29 cellular contexts compared by ENCODE assay signal in the genomic region with DNA sequence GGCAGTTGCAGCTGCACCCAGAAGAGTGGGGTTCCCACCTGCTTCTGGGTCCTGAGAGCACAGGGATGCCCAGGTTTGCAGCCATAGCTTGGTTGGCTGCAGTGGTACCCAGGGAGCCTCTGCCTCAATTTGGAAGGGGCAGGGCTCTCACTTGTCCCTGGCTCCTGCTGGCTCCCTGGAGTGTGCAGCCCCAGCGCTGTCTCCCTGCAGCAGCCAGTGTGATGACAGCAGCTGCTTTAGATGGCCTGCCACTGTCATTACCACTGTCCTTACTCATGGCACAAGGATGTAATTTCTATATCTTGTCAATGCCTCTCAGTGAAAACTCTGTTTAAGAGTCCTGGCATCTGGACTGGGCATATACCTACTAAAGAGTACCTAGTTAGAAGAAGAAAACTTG.
"Had no signal": no experiment of that assay in that cellular context is flagged by ENCODE, and none has a peak within 500 bp of the region (broad histone marks: within the 10 kb centered on the region; RNA-seq: fewer than 3 reads in every experiment).

No MANE protein-coding gene starts in this region.

- H3K36me3 ChIP-seq: ascending aorta, breast epithelium, cardiac muscle cell, colonic mucosa, esophagus squamous epithelium, gastroesophageal sphincter had no signal

- H3K4me1 Mint-ChIP-seq: activated CD4-positive, alpha-beta T cell treated with anti-CD3 and anti-CD28 coated beads, Interleukin-2, amount 10 ng/mL, durations not matched to agents 24 days and 14 days; activated CD8-positive, alpha-beta memory T cell treated with anti-CD3 and anti-CD28 coated beads, Interleukin-2, amount 10 ng/mL, durations not matched to agents 7 days and 5 days; activated naive CD4-positive, alpha-beta T cell treated with anti-CD3 and anti-CD28 coated beads, Interleukin-2, amount 10 ng/mL, durations not matched to agents 7 days and 5 days; activated naive CD8-positive, alpha-beta T cell treated with anti-CD3 and anti-CD28 coated beads, Interleukin-2, amount 10 ng/mL, durations not matched to agents 7 days and 5 days had no signal

- H3K9me3 ChIP-seq: ascending aorta, breast epithelium, colonic mucosa, esophagus squamous epithelium had no signal

- H3K4me3 Mint-ChIP-seq: activated CD4-positive, alpha-beta memory T cell treated with anti-CD3 and anti-CD28 coated beads for 36 hours; activated CD4-positive, alpha-beta T cell treated with anti-CD3 and anti-CD28 coated beads for 36 hours; activated CD4-positive, alpha-beta T cell treated with anti-CD3 and anti-CD28 coated beads, Interleukin-2, amount 10 ng/mL, durations not matched to agents 24 days and 14 days; activated CD8-positive, alpha-beta memory T cell treated with anti-CD3 and anti-CD28 coated beads, Interleukin-2, amount 10 ng/mL, durations not matched to agents 7 days and 5 days; activated CD8-positive, alpha-beta T cell treated with anti-CD3 and anti-CD28 coated beads, Interleukin-2, amount 10 ng/mL, durations not matched to agents 7 days and 5 days; activated naive CD4-positive, alpha-beta T cell treated with anti-CD3 and anti-CD28 coated beads, Interleukin-2, amount 10 ng/mL, durations not matched to agents 7 days and 5 days; activated naive CD8-positive, alpha-beta T cell treated with anti-CD3 and anti-CD28 coated beads, Interleukin-2, amount 10 ng/mL, durations not matched to agents 7 days and 5 days; activated T-helper 1 cell treated with anti-CD3 and anti-CD28 coated beads, Interleukin-12 subunit alpha, Interleukin-12 subunit beta, Interleukin-2, Interleukin-4 antibody, amounts not matched to agents 30 ng/mL and 10 ng/mL and 1 ng/mL, durations not matched to agents 14 hours and 24 hours and 36 hours; brain; T-helper 17 cell had no signal

- H3K4me3 ChIP-seq: ascending aorta, breast epithelium, cardiac muscle cell, colonic mucosa, esophagus squamous epithelium, gastroesophageal sphincter had no signal

- H3K4me1 ChIP-seq: ascending aorta, breast epithelium, colonic mucosa, esophagus squamous epithelium, gastroesophageal sphincter had no signal

- H3K27me3 ChIP-seq: ascending aorta, breast epithelium, cardiac muscle cell, colonic mucosa, esophagus squamous epithelium, gastroesophageal sphincter had no signal

- DNase-seq: activated CD4-positive, alpha-beta memory T cell treated with anti-CD3 and anti-CD28 coated beads for 36 hours; activated CD4-positive, alpha-beta T cell treated with anti-CD3 and anti-CD28 coated beads for 36 hours; activated CD4-positive, alpha-beta T cell treated with anti-CD3 and anti-CD28 coated beads, Interleukin-2, amount 10 ng/mL, durations not matched to agents 24 days and 14 days; activated CD4-positive, CD25-positive, alpha-beta regulatory T cell treated with anti-CD3 and anti-CD28 coated beads, Interleukin-2, amount 50 U/mL, for 72 hours; activated CD8-positive, alpha-beta memory T cell treated with anti-CD3 and anti-CD28 coated beads, Interleukin-2, amount 10 ng/mL, durations not matched to agents 7 days and 5 days; activated CD8-positive, alpha-beta memory T cell treated with anti-CD3 and anti-CD28 coated beads, Interleukin-2, amount 50 U/mL, for 4 hours; activated CD8-positive, alpha-beta T cell treated with anti-CD3 and anti-CD28 coated beads, Interleukin-2, amount 10 ng/mL, durations not matched to agents 7 days and 5 days; activated gamma-delta T cell; activated naive CD4-positive, alpha-beta T cell; activated naive CD4-positive, alpha-beta T cell treated with anti-CD3 and anti-CD28 coated beads, Interleukin-2, amount 10 ng/mL, durations not matched to agents 7 days and 5 days; activated naive CD8-positive, alpha-beta T cell treated with anti-CD3 and anti-CD28 coated beads, Interleukin-2, amount 10 ng/mL, durations not matched to agents 7 days and 5 days; activated T-cell treated with anti-CD3 and anti-CD28 coated beads, Interleukin-2, amount 50 U/mL, for 1 hour; activated T-cell treated with anti-CD3 and anti-CD28 coated beads, Interleukin-2, amount 50 U/mL, for 48 hours; central memory CD4-positive, alpha-beta T cell; cerebellar nuclear complex; colonic mucosa; effector CD8-positive, alpha-beta T cell; esophagus squamous epithelium; foreskin melanocyte; T-helper 1 cell; T-helper 17 cell had no signal

- H3K27ac ChIP-seq: ascending aorta, breast epithelium, cardiac muscle cell, colonic mucosa, epithelial cell of prostate, esophagus squamous epithelium, gastroesophageal sphincter had no signal

- ATAC-seq: activated CD4-positive, alpha-beta T cell treated with anti-CD3 and anti-CD28 coated beads for 36 hours; activated CD8-positive, alpha-beta memory T cell treated with anti-CD3 and anti-CD28 coated beads, Interleukin-2, amount 10 ng/mL, durations not matched to agents 7 days and 5 days; activated CD8-positive, alpha-beta T cell treated with anti-CD3 and anti-CD28 coated beads, Interleukin-2, amount 10 ng/mL, durations not matched to agents 7 days and 5 days; activated naive CD4-positive, alpha-beta T cell treated with anti-CD3 and anti-CD28 coated beads, Interleukin-2, amount 50 U/mL, for 72 hours; gastroesophageal sphincter; T-helper 17 cell had no signal

- H3K27ac Mint-ChIP-seq: activated CD4-positive, alpha-beta memory T cell treated with anti-CD3 and anti-CD28 coated beads for 36 hours; activated CD4-positive, alpha-beta T cell treated with anti-CD3 and anti-CD28 coated beads for 36 hours; activated CD4-positive, alpha-beta T cell treated with anti-CD3 and anti-CD28 coated beads, Interleukin-2, amount 10 ng/mL, durations not matched to agents 24 days and 14 days; activated CD8-positive, alpha-beta memory T cell treated with anti-CD3 and anti-CD28 coated beads, Interleukin-2, amount 10 ng/mL, durations not matched to agents 7 days and 5 days; activated CD8-positive, alpha-beta T cell treated with anti-CD3 and anti-CD28 coated beads, Interleukin-2, amount 10 ng/mL, durations not matched to agents 7 days and 5 days; activated naive CD4-positive, alpha-beta T cell treated with anti-CD3 and anti-CD28 coated beads, Interleukin-2, amount 10 ng/mL, durations not matched to agents 7 days and 5 days; activated naive CD4-positive, alpha-beta T cell treated with anti-CD3 and anti-CD28 coated beads, Interleukin-2, amount 50 U/mL, for 72 hours; activated naive CD8-positive, alpha-beta T cell treated with anti-CD3 and anti-CD28 coated beads, Interleukin-2, amount 10 ng/mL, durations not matched to agents 7 days and 5 days; activated T-helper 1 cell treated with anti-CD3 and anti-CD28 coated beads, Interleukin-12 subunit alpha, Interleukin-12 subunit beta, Interleukin-2, Interleukin-4 antibody, amounts not matched to agents 30 ng/mL and 10 ng/mL and 1 ng/mL, durations not matched to agents 14 hours and 24 hours and 36 hours; brain; T-helper 17 cell had no signal

- H3K9me3 Mint-ChIP-seq: activated CD4-positive, alpha-beta T cell treated with anti-CD3 and anti-CD28 coated beads, Interleukin-2, amount 10 ng/mL, durations not matched to agents 24 days and 14 days; activated naive CD4-positive, alpha-beta T cell treated with anti-CD3 and anti-CD28 coated beads, Interleukin-2, amount 10 ng/mL, durations not matched to agents 7 days and 5 days; activated naive CD8-positive, alpha-beta T cell treated with anti-CD3 and anti-CD28 coated beads, Interleukin-2, amount 10 ng/mL, durations not matched to agents 7 days and 5 days; activated T-helper 1 cell treated with anti-CD3 and anti-CD28 coated beads, Interleukin-12 subunit alpha, Interleukin-12 subunit beta, Interleukin-2, Interleukin-4 antibody, amounts not matched to agents 30 ng/mL and 10 ng/mL and 1 ng/mL, durations not matched to agents 14 hours and 24 hours and 36 hours had no signal

- H3K36me3 Mint-ChIP-seq: activated CD4-positive, alpha-beta memory T cell treated with anti-CD3 and anti-CD28 coated beads for 36 hours; activated CD8-positive, alpha-beta memory T cell treated with anti-CD3 and anti-CD28 coated beads, Interleukin-2, amount 10 ng/mL, durations not matched to agents 7 days and 5 days; activated naive CD4-positive, alpha-beta T cell treated with anti-CD3 and anti-CD28 coated beads, Interleukin-2, amount 10 ng/mL, durations not matched to agents 7 days and 5 days; activated naive CD4-positive, alpha-beta T cell treated with anti-CD3 and anti-CD28 coated beads, Interleukin-2, amount 50 U/mL, for 72 hours; activated naive CD8-positive, alpha-beta T cell treated with anti-CD3 and anti-CD28 coated beads, Interleukin-2, amount 10 ng/mL, durations not matched to agents 7 days and 5 days; brain had no signal
